Comparison of ENCODE assay signal across 8 cellular contexts in genomic region chr1:211382182-211382713, GRCh38. TPM values are rescaled to one million over a fixed set of nuclear protein-coding genes. Genes with fewer than 3 reads are reported as not detected.
A peak's percentile ranks its signal among the peaks of the same experiment; 100 is the strongest.
DNase-seq lines count a peak whose midpoint lies in the region; ATAC-seq and TF ChIP-seq lines count a peak whose summit lies in the region.

No MANE protein-coding gene starts in this region.

- H3K4me1 ChIP-seq in IMR-90 (ENCODE audit: control insufficient read depth, insufficient read depth, low read length), result no peaks in the 10 kb centered on the region
- peaks cover 5% of the 10 kb centered on the region in 2 donors for H3K4me1 ChIP-seq in naive thymus-derived CD4-positive, alpha-beta T cell (ENCODE audit: control insufficient read depth in 2 of 2, insufficient read depth in 2 of 2, low read length in 2 of 2)

- TF ChIP-seq CTCF in AG10803 (conservative IDR thresholded peaks at IDR 0.05; ENCODE audit: low read length), result no peak
- TF ChIP-seq CTCF in IMR-90 (conservative IDR thresholded peaks at IDR 0.05; ENCODE audit: low read depth, low read length), result no peak
- no peak for TF ChIP-seq CTCF in choroid plexus epithelial cell (conservative IDR thresholded peaks at IDR 0.05; ENCODE audit: low read depth, low read length)

- peak overlapping the region; percentile 92 to 98 (median 95) for H3K27ac Mint-ChIP-seq in naive thymus-derived CD4-positive, alpha-beta T cell

- H3K27me3 ChIP-seq in IMR-90 (ENCODE audit: control insufficient read depth, insufficient read depth, low read length), result no peaks in the 10 kb centered on the region
- H3K27me3 ChIP-seq in naive thymus-derived CD4-positive, alpha-beta T cell (ENCODE audit: control insufficient read depth in 2 of 2, insufficient read depth in 2 of 2, low read length in 2 of 2), result no peaks in the 10 kb centered on the region

- peak overlapping the region; percentile 68 for H3K4me2 ChIP-seq in IMR-90 (ENCODE audit: low read depth, low read length)

- CTCF ChIA-PET in IMR-90 (lab: Yijun Ruan, JAX), result no interaction called here
- CTCF ChIA-PET in naive thymus-derived CD4-positive, alpha-beta T cell (lab: Charles Lee), result interaction anchor here (0.6 kb wide), 1 partner anchor 54 kb away, joined by 3 read pairs; no protein-coding TSS in a partner anchor

- POLR2A ChIA-PET in IMR-90 (lab: Charles Lee; ENCODE audit: unreplicated experiment), result interaction anchor here (0.6 to 0.7 kb wide), 4 partner anchors 34 to 1055 kb away, joined by 3 to 8 read pairs (median 3); no protein-coding TSS in a partner anchor
- POLR2A ChIA-PET in naive thymus-derived CD4-positive, alpha-beta T cell (lab: Charles Lee), result interaction anchor here (0.8 to 2.6 kb wide), 4 partner anchors 25 to 55 kb away, joined by 3 to 10 read pairs (median 4); partner anchors contain the start of gene TRAF5

- no peak overlapping the region for H2BK20ac ChIP-seq in IMR-90 (ENCODE audit: low read depth, low read length)

- peaks cover 0 to 4% (median 0%) of the 10 kb centered on the region in 5 donors for H3K27me3 Mint-ChIP-seq in naive thymus-derived CD4-positive, alpha-beta T cell

- no peaks in the 10 kb centered on the region for H3K9me3 ChIP-seq in IMR-90 (ENCODE audit: control insufficient read depth, insufficient read depth, low read length)
- H3K9me3 ChIP-seq in naive thymus-derived CD4-positive, alpha-beta T cell (ENCODE audit: control insufficient read depth in 2 of 3, low read length in 3 of 3), result no peaks in the 10 kb centered on the region

- H3K79me1 ChIP-seq in IMR-90 (ENCODE audit: low read depth in 1 of 2, low read length in 2 of 2), result peaks cover 6 to 10% of the 10 kb centered on the region in 2 experiments; a peak in 3 of 4 replicates

- no peak overlapping the region; the same call in 2 of the 3 replicates for H2BK15ac ChIP-seq in IMR-90 (ENCODE audit: low read depth, low read length)

- H3K23ac ChIP-seq in IMR-90 (ENCODE audit: low read depth, low read length), result peak overlapping the region; percentile 57; the same call in 1 of the 2 replicates

- H4K5ac ChIP-seq in IMR-90 (ENCODE audit: low read depth, low read length), result peak overlapping the region; percentile 87

- peak overlapping the region; percentile 93 for H2AK9ac ChIP-seq in IMR-90 (replicated peaks; ENCODE audit: low read depth, low read length, poor library complexity)

- peak overlapping the region; percentile 45 for H3K18ac ChIP-seq in IMR-90 (ENCODE audit: low read depth, low read length)

- peak overlapping the region; percentile 94 for H3K9ac ChIP-seq in IMR-90 (ENCODE audit: low read depth, low read length)

- H3K36me3 Mint-ChIP-seq in naive thymus-derived CD4-positive, alpha-beta T cell, result peaks cover 0 to 16% (median 0%) of the 10 kb centered on the region in 5 donors

- no peak for TF ChIP-seq RAD21 in IMR-90 (IDR thresholded peaks at IDR 0.05; ENCODE audit: low read length)

- no peak for DNase-seq in AG10803 (ENCODE audit: low read depth)
- no peak for DNase-seq in IMR-90
- DNase-seq in choroid plexus epithelial cell (ENCODE audit: low read depth), result no peak
- peak in 2 of 9 donors; percentile 1 to 4 for DNase-seq in naive thymus-derived CD4-positive, alpha-beta T cell
- no peak for DNase-seq in NOMO-1 treated with DMSO at 0.1 percent for 48 hours (lab: John Stamatoyannopoulos, UW; ENCODE audit: unreplicated experiment)
- no peak for DNase-seq in stimulated activated naive CD4-positive, alpha-beta T cell treated with Interleukin-2 at 50 U/mL for 16 hours (lab: John Stamatoyannopoulos, UW)
- DNase-seq in SKM-1 treated with dmso at 0.1 percent for 144 hours (lab: John Stamatoyannopoulos, UW; ENCODE audit: unreplicated experiment), result no peak

- H3K4me3 ChIP-seq in AG10803 (ENCODE audit: low read length) (peak overlapping the region; percentile 79), IMR-90 (ENCODE audit: insufficient read depth, low read depth, low read length) (peak overlapping the region; percentile 71), choroid plexus epithelial cell (ENCODE audit: low read depth, low read length) (peak overlapping the region; percentile 72)
- peak overlapping the region; percentile 77 for H3K4me3 ChIP-seq in naive thymus-derived CD4-positive, alpha-beta T cell (ENCODE audit: low read length)

- no peaks in the 10 kb centered on the region for H3K9me1 ChIP-seq in IMR-90 (ENCODE audit: insufficient read depth, low read length)

- peak overlapping the region; percentile 85 for H3K4ac ChIP-seq in IMR-90 (ENCODE audit: low read depth, low read length)

- peak overlapping the region; percentile 65 to 90 for H4K8ac ChIP-seq in IMR-90 (ENCODE audit: low read depth in 2 of 2, low read length in 2 of 2)

- ATAC-seq in IMR-90 (ENCODE audit: low read depth) (no peak; the same call in 1 of the 2 replicates), HG02588 (IDR thresholded peaks at IDR 0.05; ENCODE audit: unreplicated experiment) (no peak)
- no peak for ATAC-seq in naive thymus-derived CD4-positive, alpha-beta T cell

- no peaks in the 10 kb centered on the region for H4K20me1 ChIP-seq in IMR-90 (ENCODE audit: insufficient read depth, low read length)

- intact Hi-C loops in IMR-90 (cut with micrococcal nuclease), result loop anchor here (2.0 kb wide), 1 partner anchor 55 kb away; the partner anchor contains the start of gene TRAF5
- intact Hi-C loops in naive thymus-derived CD4-positive, alpha-beta T cell (cut with micrococcal nuclease), result loop anchor here (1.0 to 5.0 kb wide), 9 partner anchors 29 to 905 kb away; partner anchors contain the start of genes RCOR3 (in 2 of the 2), PPP2R5A (in 1 of the 2) and SLC30A1 (in 1 of the 2)

- peaks cover 6 to 43% (median 34%) of the 10 kb centered on the region in 7 donors for H3K4me1 Mint-ChIP-seq in naive thymus-derived CD4-positive, alpha-beta T cell

- peak overlapping the region; percentile 74 for H2BK5ac ChIP-seq in IMR-90 (ENCODE audit: low read depth, low read length, poor library complexity, severe bottlenecking)

- 0 out of 2 replicates have a peak overlapping the region, but pooled peaks have one; percentile 60 for H4K91ac ChIP-seq in IMR-90 (ENCODE audit: insufficient read depth, low read depth, low read length)

- peaks cover 0 to 2% (median 0%) of the 10 kb centered on the region in 11 donors for H3K9me3 Mint-ChIP-seq in naive thymus-derived CD4-positive, alpha-beta T cell

- H2AK5ac ChIP-seq in IMR-90 (ENCODE audit: low read depth, low read length), result no peak overlapping the region

- peak overlapping the region; percentile 87 to 97 (median 92) for H3K4me3 Mint-ChIP-seq in naive thymus-derived CD4-positive, alpha-beta T cell

- H3K56ac ChIP-seq in IMR-90 (ENCODE audit: extremely low read depth, insufficient read depth, low read length), result peak overlapping the region; percentile 81

- peak overlapping the region; percentile 99 for H2AFZ ChIP-seq in IMR-90 (replicated peaks; ENCODE audit: low read length, poor library complexity)

- 0% methylated on average over 2 of the region's 17 CpGs; no CpG with 5 or more reads in 1 of the 2 experiments for WGBS in IMR-90 (ENCODE audit: extremely low coverage in 2 of 2, insufficient read length in 1 of 2), 2 experiments

- peak overlapping the region; percentile 68 for H3K27ac ChIP-seq in IMR-90 (ENCODE audit: insufficient read depth, low read length)
- peak overlapping the region; percentile 80 for H3K27ac ChIP-seq in naive thymus-derived CD4-positive, alpha-beta T cell (ENCODE audit: low read depth, low read length)

- dilution Hi-C loops in IMR-90 (cut with HindIII; ENCODE audit: low sequenced_read_pairs, unreplicated experiment), result no loop called here

- peak overlapping the region; percentile 43; the same call in 1 of the 2 replicates for H2BK120ac ChIP-seq in IMR-90 (ENCODE audit: low read depth, low read length)

- BruUV-seq in IMR-90 (replicated peaks; lab: Mats Ljungman, UMichigan), result no TSS peak

- in situ Hi-C loops in IMR-90 (cut with MboI; ENCODE audit: low sequenced_read_pairs), result no loop called here

- H3K36me3 ChIP-seq in IMR-90 (ENCODE audit: control insufficient read depth, insufficient read depth, low read length), result no peaks in the 10 kb centered on the region
- no peaks in the 10 kb centered on the region for H3K36me3 ChIP-seq in naive thymus-derived CD4-positive, alpha-beta T cell (ENCODE audit: control insufficient read depth in 2 of 3, insufficient read depth in 3 of 3, low read length in 3 of 3)

- TF ChIP-seq POLR2A in IMR-90 (IDR thresholded peaks at IDR 0.05; ENCODE audit: low read depth, low read length), result no peak

- H3K14ac ChIP-seq in IMR-90 (replicated peaks; ENCODE audit: low read depth, low read length), result peak overlapping the region; percentile 86

TF ChIP-seq in IMR-90, 13 proteins besides CTCF, POLR2A, EP300 and RAD21 (continues in another document):
- TF ChIP-seq USF2 (IDR thresholded peaks at IDR 0.05; ENCODE audit: low read depth, low read length), result no peak
- TF ChIP-seq SMC3 (IDR thresholded peaks at IDR 0.05; ENCODE audit: low read depth, low read length), result no peak
- TF ChIP-seq BHLHE40 (IDR thresholded peaks at IDR 0.05; ENCODE audit: low read depth, low read length), result no peak
- no peak for TF ChIP-seq ELK1 (IDR thresholded peaks at IDR 0.05; ENCODE audit: borderline replicate concordance, low read depth, low read length)
- no peak for TF ChIP-seq MAZ (IDR thresholded peaks at IDR 0.05; ENCODE audit: borderline replicate concordance, low read depth, low read length)
- no peak for TF ChIP-seq NFE2L2 (IDR thresholded peaks at IDR 0.05; ENCODE audit: low read depth, low read length)
- no peak for TF ChIP-seq CHD1 (IDR thresholded peaks at IDR 0.05; ENCODE audit: low read depth, low read length)

RNA-seq across cellular contexts. Expression of gene TRAF5, which starts 55.6 kb away (rescaled TPM):
- total RNA-seq in IMR-90 (2012; rRNA removed), result 10.0 and 13.1 TPM in 2 replicates
- 11.0 and 14.7 TPM in 2 replicates for polyA plus RNA-seq in IMR-90 (2012; rRNA removed)
- polyA plus RNA-seq in IMR-90 (2012; cell fraction: cytosol; rRNA removed), result 2.9 and 4.3 TPM in 2 replicates
- polyA plus RNA-seq in IMR-90 (2012; cell fraction: nucleus; rRNA removed; ENCODE audit: low replicate concordance), result 21.7 and 89.3 TPM in 2 replicates
- 10 to 100 TPM; 36.2 to 72.2 (median 55.8) TPM for total RNA-seq in naive thymus-derived CD4-positive, alpha-beta T cell
- 10 to 100 TPM; 19.1 to 29.0 TPM for polyA plus RNA-seq in naive thymus-derived CD4-positive, alpha-beta T cell
